21 cellular contexts compared by ENCODE assay signal in the genomic region with DNA sequence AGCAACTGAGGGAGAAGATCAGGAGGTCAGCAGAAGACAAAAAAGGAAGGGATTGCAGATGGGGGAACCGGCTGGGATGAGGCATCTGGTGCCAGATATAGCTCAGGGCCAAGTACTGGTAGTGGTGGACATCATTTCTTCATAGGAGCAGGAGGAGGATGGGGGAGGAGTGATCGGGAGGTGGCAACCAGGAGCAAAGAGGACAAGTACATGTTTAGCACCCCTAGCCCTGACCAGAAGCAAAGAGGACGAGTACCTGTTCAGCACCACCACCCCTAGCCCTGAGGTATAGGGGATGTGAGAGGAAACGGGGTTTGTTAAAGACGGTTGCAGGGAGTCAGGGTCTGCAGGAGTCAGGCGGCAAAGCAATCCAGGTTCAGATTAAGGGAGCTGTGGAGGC.
"Had no signal": no experiment of that assay in that cellular context is flagged by ENCODE, and none has a peak within 500 bp of the region (broad histone marks: within the 10 kb centered on the region; RNA-seq: fewer than 3 reads in every experiment).

No MANE protein-coding gene starts in this region.

- H3K9me3 ChIP-seq: esophagus squamous epithelium, gastrocnemius medialis, mucosa of descending colon had no signal

- H3K27ac ChIP-seq: coronary artery, dorsolateral prefrontal cortex, epithelial cell of prostate, esophagus squamous epithelium, gastrocnemius medialis, heart right ventricle, left lung, lower lobe of right lung had no signal

- DNase-seq: dermis blood vessel endothelial cell; dorsolateral prefrontal cortex; effector CD4-positive, alpha-beta T cell; effector memory CD4-positive, alpha-beta T cell; erythroblast; esophagus squamous epithelium; foreskin fibroblast; foreskin melanocyte; gastrocnemius medialis; glutamatergic neuron; head of caudate nucleus; heart right ventricle; hippocampal formation; left cardiac atrium; left lung; left ventricle myocardium superior; lower lobe of right lung; mesenchymal stem cell; mucosa of descending colon had no signal

- H3K36me3 ChIP-seq: esophagus squamous epithelium, gastrocnemius medialis, heart right ventricle, left lung, lower lobe of right lung had no signal

- H3K27me3 ChIP-seq: gastrocnemius medialis, left lung had no signal

- H3K4me1 ChIP-seq: esophagus squamous epithelium, gastrocnemius medialis, left lung, lower lobe of right lung had no signal

- H3K4me3 ChIP-seq: coronary artery, dorsolateral prefrontal cortex, esophagus squamous epithelium, gastrocnemius medialis, heart right ventricle, left lung, lower lobe of right lung, mucosa of descending colon had no signal
